Comparison of ENCODE assay signal across 11 cellular contexts in genomic region chr17:76536511-76537287, GRCh38. TPM values are rescaled to one million over a fixed set of nuclear protein-coding genes. Genes with fewer than 3 reads are reported as not detected.
A peak's percentile ranks its signal among the peaks of the same experiment; 100 is the strongest.
DNase-seq lines count a peak whose midpoint lies in the region; ATAC-seq, FAIRE-seq and TF ChIP-seq lines count a peak whose summit lies in the region.
"Had no signal": no experiment of that assay in that cellular context is flagged by ENCODE, and none has a peak within 500 bp of the region (broad histone marks: within the 10 kb centered on the region; RNA-seq: fewer than 3 reads in every experiment).

No MANE protein-coding gene starts in this region.

- FAIRE-seq in D721Med (lab: Jason Lieb, UNC) (no peak), bronchial epithelial cell (lab: Jason Lieb, UNC) (no peak)
- FAIRE-seq: GM18507 had no signal

- DNase-seq in D721Med (ENCODE audit: insufficient read length, low spot score) (peak; percentile 17), bronchial epithelial cell (ENCODE audit: low read depth) (no peak), gastrocnemius medialis (no peak), DMS79 treated with DMSO at 0.1 percent for 48 hours (lab: John Stamatoyannopoulos, UW) (no peak), left colon (no peak), DMS114 treated with DMSO at 0.1 percent for 48 hours (lab: John Stamatoyannopoulos, UW; ENCODE audit: unreplicated experiment) (no peak)
- DNase-seq: cortex of kidney, NCI-H510A had no signal

- H3K36me3 ChIP-seq in bronchial epithelial cell (ENCODE audit: control insufficient read depth, insufficient read depth, low read length) (no peaks in the 10 kb centered on the region), gastrocnemius medialis (no peaks in the 10 kb centered on the region)

- intact Hi-C loops in gastrocnemius medialis (cut with DNase I; ENCODE audit: low total_unique reads) = no loop called here
- intact Hi-C loops in left colon (cut with DNase I, micrococcal nuclease) = no loop called here

- peak overlapping the region; percentile 69 to 90 (median 75) for H3K27ac ChIP-seq in gastrocnemius medialis

- H3K9me3 ChIP-seq in iPS-18c (ENCODE audit: control insufficient read depth, insufficient read depth, low read length) = no peaks in the 10 kb centered on the region
- no peaks in the 10 kb centered on the region for H3K9me3 ChIP-seq in gastrocnemius medialis

- no peak for TF ChIP-seq POLR2A in gastrocnemius medialis (IDR thresholded peaks at IDR 0.05)

- in situ Hi-C loops in gastrocnemius medialis (cut with MboI; ENCODE audit: low sequenced_read_pairs in 4 of 4) = no loop called here

- TF ChIP-seq CTCF in D721Med (IDR thresholded peaks at IDR 0.05; ENCODE audit: insufficient read depth, missing control alignments) (no peak), bronchial epithelial cell (IDR thresholded peaks at IDR 0.05; ENCODE audit: insufficient read depth, low read length, severe bottlenecking) (no peak), gastrocnemius medialis (IDR thresholded peaks at IDR 0.05 in 4 of 5, conservative IDR thresholded peaks at IDR 0.05 in 1 of 5) (no peak)

- H3K4me3 ChIP-seq in bronchial epithelial cell (ENCODE audit: low read depth, low read length) = peak overlapping the region; percentile 30
- H3K4me3 ChIP-seq in iPS-18c (ENCODE audit: insufficient read depth, low read depth, low read length) = peak overlapping the region; percentile 52
- H3K4me3 ChIP-seq in gastrocnemius medialis = peak overlapping the region; percentile 21 to 56 (median 52)

- H3K27me3 ChIP-seq in bronchial epithelial cell (ENCODE audit: control insufficient read depth, insufficient read depth, low read length) (no peaks in the 10 kb centered on the region), gastrocnemius medialis (peaks cover 0 to 13% (median 4%) of the 10 kb centered on the region in 3 donors)

- H3K4me1 ChIP-seq in gastrocnemius medialis = peaks cover 12 to 30% of the 10 kb centered on the region in 2 donors

- no peak for ATAC-seq in gastrocnemius medialis
- ATAC-seq in HG03196 (IDR thresholded peaks at IDR 0.05; ENCODE audit: unreplicated experiment) = no peak
- ATAC-seq in left colon = no peak

RNA-seq across cellular contexts. Expression of gene CYGB, which starts 0.8 kb away (rescaled TPM):
- total RNA-seq in bronchial epithelial cell = 2.1 and 2.3 TPM in 2 replicates
- total RNA-seq in gastrocnemius medialis = 10 to 100 TPM in 2 of 4 donors, 1 to 10 TPM in 2; 8.1 to 19.7 (median 10.6) TPM
- total RNA-seq in left colon = 10 to 100 TPM in 1 of 2 donors, 1 to 10 TPM in 1; 9.0 to 12.2 TPM

RNA-seq across cellular contexts. Expression of gene PRCD, which starts 3.1 kb away (rescaled TPM):
- total RNA-seq in bronchial epithelial cell = 0.13 TPM in 1 of 2 replicates, not detected in the other
- 1 to 10 TPM in 2 of 4 donors, under 1 TPM in 1, not detected in 1; 0.33 to 3.7 (median 1.1) TPM for total RNA-seq in gastrocnemius medialis
- 1 to 10 TPM in 1 of 2 donors, under 1 TPM in 1; 0.92 to 2.3 TPM for total RNA-seq in left colon

RNA-seq across cellular contexts. Expression of gene RHBDF2, which starts 35.5 kb away (rescaled TPM):
- total RNA-seq in bronchial epithelial cell (9.9 and 10.8 TPM in 2 replicates), gastrocnemius medialis (10 to 100 TPM; 11.4 to 29.8 (median 23.3) TPM), left colon (10 to 100 TPM; 11.6 to 12.8 TPM)

RNA-seq across cellular contexts. Expression of gene ST6GALNAC2, which starts 49.0 kb away (rescaled TPM):
- total RNA-seq in bronchial epithelial cell = 38.4 and 64.4 TPM in 2 replicates
- total RNA-seq in gastrocnemius medialis = 10 to 100 TPM; 13.6 to 31.1 (median 27.4) TPM
- total RNA-seq in left colon = 1 to 10 TPM; 3.9 to 4.5 TPM
